10 cellular contexts compared by ENCODE assay signal in the genomic region with DNA sequence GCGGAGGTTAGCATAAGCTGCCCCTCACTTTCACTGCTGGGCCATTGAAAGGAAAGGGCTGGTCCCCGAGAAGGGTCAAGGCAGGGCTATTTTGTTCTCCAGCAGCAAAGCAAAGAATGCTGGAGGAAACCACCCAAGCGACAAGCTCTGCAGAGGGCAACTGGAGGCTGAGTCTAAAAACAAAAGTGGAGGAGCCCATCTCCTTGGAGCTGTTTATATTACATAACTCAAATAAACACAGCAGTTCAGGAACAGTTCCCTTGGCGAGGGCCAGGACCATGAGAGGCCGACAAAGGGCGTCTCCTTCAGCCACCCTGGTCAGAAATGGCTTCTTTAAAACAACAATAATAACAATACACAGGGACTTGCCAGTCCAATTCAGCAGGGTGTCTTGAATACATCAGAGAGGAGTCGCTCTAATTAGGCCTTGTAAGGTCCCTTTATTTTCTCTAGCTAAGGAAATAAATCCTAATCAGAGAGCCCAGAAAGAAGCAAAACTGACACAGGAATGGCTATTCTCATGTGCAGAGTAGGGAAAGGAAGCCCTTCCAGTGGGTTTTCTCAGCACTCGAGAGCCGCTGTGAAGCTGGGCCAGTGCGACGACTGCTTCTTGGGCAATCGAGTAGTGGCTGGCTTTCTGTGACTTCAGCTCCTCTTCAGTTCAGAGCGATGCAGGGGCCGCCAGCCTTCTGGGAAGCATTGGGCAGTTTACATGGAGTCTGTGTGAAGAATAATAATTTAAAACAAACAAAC. TPM values are rescaled to one million over a fixed set of nuclear protein-coding genes. Genes with fewer than 3 reads are reported as not detected.
DNase-seq lines count a peak whose midpoint lies in the region; ATAC-seq, FAIRE-seq and TF ChIP-seq lines count a peak whose summit lies in the region.
"Had no signal": no experiment of that assay in that cellular context is flagged by ENCODE, and none has a peak within 500 bp of the region (broad histone marks: within the 10 kb centered on the region; RNA-seq: fewer than 3 reads in every experiment).

No MANE protein-coding gene starts in this region.

- H3K36me3 ChIP-seq in adrenal gland (replicated peaks in 1 of 2) (no peaks in the 10 kb centered on the region), pancreas (no peaks in the 10 kb centered on the region)

- TF ChIP-seq CTCF in adrenal gland (IDR thresholded peaks at IDR 0.05) (no peak), pancreas (IDR thresholded peaks at IDR 0.05) (no peak)

- no peaks in the 10 kb centered on the region for H3K9me3 Mint-ChIP-seq in activated T-cell treated with anti-CD3 and anti-CD28 coated beads, Interleukin-2, amount 50 U/mL, for 4 hours
- H3K9me3 Mint-ChIP-seq: CD4-positive, alpha-beta memory T cell had no signal

- no peak overlapping the region for H3K4me3 Mint-ChIP-seq in activated T-cell treated with anti-CD3 and anti-CD28 coated beads, Interleukin-2, amount 50 U/mL, for 4 hours
- H3K4me3 Mint-ChIP-seq: CD4-positive, alpha-beta memory T cell had no signal

- peaks cover 40 to 63% of the 10 kb centered on the region in 2 donors for H3K4me1 ChIP-seq in adrenal gland (replicated peaks in 1 of 2)
- H3K4me1 ChIP-seq in pancreas = peaks cover 59 to 75% (median 68%) of the 10 kb centered on the region in 3 donors

- 61 to 73% (median 66%) methylated on average over 14 of the region's 14 CpGs for WGBS in adrenal gland, 4 donors
- 67 to 75% methylated on average over 14 of the region's 14 CpGs for WGBS in pancreas, 2 donors

- DNase-seq in AG08396 (ENCODE audit: low spot score) (peak; percentile 59), adrenal gland (peak in 4 of 7 donors; percentile 37 to 77 (median 48)), left cardiac atrium (peak; percentile 77), pancreas (peak in 2 of 6 donors; percentile 49 to 62), D341Med (ENCODE audit: low spot score) (no peak)
- DNase-seq in activated T-cell treated with anti-CD3 and anti-CD28 coated beads, Interleukin-2, amount 50 U/mL, for 4 hours = no peak
- DNase-seq in activated CD4-positive, alpha-beta T cell treated with anti-CD3 and anti-CD28 coated beads for 4 hours = no peak
- DNase-seq: CD4-positive, alpha-beta memory T cell; NCI-H1436 had no signal

- H3K4me3 ChIP-seq in adrenal gland = no peak overlapping the region
- H3K4me3 ChIP-seq in pancreas = no peak overlapping the region

- H3K36me3 Mint-ChIP-seq in activated T-cell treated with anti-CD3 and anti-CD28 coated beads, Interleukin-2, amount 50 U/mL, for 4 hours (ENCODE audit: insufficient read depth) = no peaks in the 10 kb centered on the region
- H3K36me3 Mint-ChIP-seq: CD4-positive, alpha-beta memory T cell had no signal

- ATAC-seq in left cardiac atrium (peak; percentile 10 to 20), pancreas (peak in 1 of 4 donors; percentile 4), SK-N-SH treated with all-trans-retinoic acid at 6 μM for 48 hours (no peak)
- no peak for ATAC-seq in activated T-cell treated with anti-CD3 and anti-CD28 coated beads, Interleukin-2, amount 50 U/mL, for 4 hours

- no peak for FAIRE-seq in pancreas (lab: Jason Lieb, UNC)

- peak overlapping the region in 4 of 5 donors; percentile 82 to 94 (median 90) for H3K27ac ChIP-seq in adrenal gland
- H3K27ac ChIP-seq in pancreas = peak overlapping the region; percentile 98 to 99 (median 98)

- H3K9me3 ChIP-seq in adrenal gland (replicated peaks in 1 of 3) (no peaks in the 10 kb centered on the region), pancreas (no peaks in the 10 kb centered on the region)

- no peaks in the 10 kb centered on the region for H3K4me1 Mint-ChIP-seq in activated T-cell treated with anti-CD3 and anti-CD28 coated beads, Interleukin-2, amount 50 U/mL, for 4 hours (ENCODE audit: low read depth)
- H3K4me1 Mint-ChIP-seq: CD4-positive, alpha-beta memory T cell had no signal

- intact Hi-C loops in adrenal gland (cut with DNase I) = loop anchor here in 1 of 2 donors (10.0 kb wide), 1 partner anchor 59 kb away; no protein-coding TSS in a partner anchor
- intact Hi-C loops in left cardiac atrium (cut with DNase I) = loop anchor here in 1 of 2 donors (5.0 to 10.0 kb wide), 3 partner anchors 46 to 189 kb away; no protein-coding TSS in a partner anchor
- intact Hi-C loops in pancreas (cut with DNase I) = no loop called here

- no peaks in the 10 kb centered on the region for H3K27me3 Mint-ChIP-seq in activated T-cell treated with anti-CD3 and anti-CD28 coated beads, Interleukin-2, amount 50 U/mL, for 4 hours (ENCODE audit: low read depth)

- no peaks in the 10 kb centered on the region for H3K27me3 ChIP-seq in adrenal gland
- H3K27me3 ChIP-seq in pancreas = no peaks in the 10 kb centered on the region

- no peak for TF ChIP-seq POLR2A in adrenal gland (IDR thresholded peaks at IDR 0.05)

TF ChIP-seq in SK-N-SH treated with all-trans-retinoic acid at 6 μM for 48 hours, 23 proteins besides CTCF, POLR2A, EP300 and RAD21:
- TF ChIP-seq CSRNP3 (CRISPR knock-in tag; IDR thresholded peaks at IDR 0.05) = no peak
- TF ChIP-seq CSDC2 (CRISPR knock-in tag; IDR thresholded peaks at IDR 0.05) = no peak
- no peak for TF ChIP-seq RARB (CRISPR knock-in tag; IDR thresholded peaks at IDR 0.05)
- TF ChIP-seq PPARA (CRISPR knock-in tag; IDR thresholded peaks at IDR 0.05; ENCODE audit: borderline replicate concordance) = no peak

RNA-seq across cellular contexts. Expression of gene TARBP1, which starts 57.0 kb away (rescaled TPM):
- total RNA-seq in adrenal gland (10 to 100 TPM in 7 of 8 donors, 1 to 10 TPM in 1; 9.2 to 18.3 (median 13.1) TPM), left cardiac atrium (10 to 100 TPM in 1 of 2 donors, 1 to 10 TPM in 1; 9.6 to 10.1 TPM), pancreas (10 to 100 TPM; 11.0 to 14.8 (median 13.8) TPM)
- polyA plus RNA-seq in adrenal gland (10 to 100 TPM; 11.1 to 79.7 (median 48.5) TPM), pancreas (10 to 100 TPM; 29.3 to 52.2 TPM)
- total RNA-seq in activated T-cell treated with anti-CD3 and anti-CD28 coated beads, Interleukin-2, amount 50 U/mL, for 4 hours = 10 to 100 TPM; 27.6 to 38.0 (median 33.5) TPM

Comparison
In these comparisons a context has a peak if more than half of its experiments do, and no peak if none do; other contexts are left out.
1. DNase-seq: peak in AG08396 (single experiment), adrenal gland (4 of 7) and left cardiac atrium (single experiment); none in D341Med (single experiment), activated T-cell treated with anti-CD3 and anti-CD28 coated beads, Interleukin-2, amount 50 U/mL, for 4 hours (single experiment) and activated CD4-positive, alpha-beta T cell treated with anti-CD3 and anti-CD28 coated beads for 4 hours (0 of 2).
2. ATAC-seq: peak in left cardiac atrium (2 of 2); none in SK-N-SH treated with all-trans-retinoic acid at 6 μM for 48 hours (single experiment) and activated T-cell treated with anti-CD3 and anti-CD28 coated beads, Interleukin-2, amount 50 U/mL, for 4 hours (0 of 2).